ENCODE assay signal across 15 cellular contexts in genomic region chr18:12742453-12742852, GRCh38. TPM values are rescaled to one million over a fixed set of nuclear protein-coding genes. Genes with fewer than 3 reads are reported as not detected.
DNase-seq lines count a peak whose midpoint lies in the region; ATAC-seq, FAIRE-seq and TF ChIP-seq lines count a peak whose summit lies in the region.
"Had no signal": no experiment of that assay in that cellular context is flagged by ENCODE, and none has a peak within 500 bp of the region (broad histone marks: within the 10 kb centered on the region; RNA-seq: fewer than 3 reads in every experiment).

No MANE protein-coding gene starts in this region.

- H3K79me2 ChIP-seq in smooth muscle cell (ENCODE audit: low read depth) = no peaks in the 10 kb centered on the region

- no peak overlapping the region for H3K9ac ChIP-seq in smooth muscle cell (ENCODE audit: low read depth)

- DNase-seq in AG10803 (ENCODE audit: low read depth) = peak; percentile 63
- peak; percentile 59 for DNase-seq in M059J (ENCODE audit: low read depth)
- DNase-seq in bronchial epithelial cell (ENCODE audit: low read depth) = peak; percentile 96
- DNase-seq in hepatic stellate cell (ENCODE audit: low spot score) = peak; percentile 34
- DNase-seq in smooth muscle cell (lab: John Stamatoyannopoulos, UW; ENCODE audit: unreplicated experiment) = no peak
- DNase-seq: DND-41, gastrocnemius medialis, MV-4-11, naive B cell, NCI-H2029 treated with DMSO at 0.1 percent for 48 hours, T-cell had no signal

- no peak overlapping the region for H3K4me3 ChIP-seq in AG10803 (ENCODE audit: low read length)
- no peak overlapping the region for H3K4me3 ChIP-seq in bronchial epithelial cell (ENCODE audit: low read depth, low read length)
- H3K4me3 ChIP-seq in smooth muscle cell = no peak overlapping the region
- H3K4me3 ChIP-seq: gastrocnemius medialis, GM23338 had no signal

- H3K9me3 ChIP-seq in smooth muscle cell (replicated peaks; ENCODE audit: low read depth) = no peaks in the 10 kb centered on the region
- H3K9me3 ChIP-seq: gastrocnemius medialis had no signal

- H3K27me3 ChIP-seq in bronchial epithelial cell (ENCODE audit: control insufficient read depth, insufficient read depth, low read length) (no peaks in the 10 kb centered on the region), smooth muscle cell (ENCODE audit: low read depth) (no peaks in the 10 kb centered on the region)
- H3K27me3 ChIP-seq: gastrocnemius medialis had no signal

- H3K4me2 ChIP-seq in smooth muscle cell = no peak overlapping the region
- H3K4me2 ChIP-seq: GM23338 had no signal

- H3F3A ChIP-seq in smooth muscle cell (ENCODE audit: low read depth) = no peaks in the 10 kb centered on the region

- H4K20me1 ChIP-seq in smooth muscle cell (ENCODE audit: low read depth) = no peaks in the 10 kb centered on the region

- TF ChIP-seq CTCF in AG10803 (conservative IDR thresholded peaks at IDR 0.05; ENCODE audit: low read length) (no peak), bronchial epithelial cell (IDR thresholded peaks at IDR 0.05; ENCODE audit: insufficient read depth, low read length, severe bottlenecking) (no peak), smooth muscle cell (IDR thresholded peaks at IDR 0.05; ENCODE audit: borderline replicate concordance, insufficient read depth, poor library complexity, severe bottlenecking) (no peak)

- WGBS in smooth muscle cell (ENCODE audit: low lambda C conversion rate) = 80% methylated on average over 5 of the region's 5 CpGs

- H3K27ac ChIP-seq in smooth muscle cell (ENCODE audit: low read depth) = no peak overlapping the region
- H3K27ac ChIP-seq: gastrocnemius medialis had no signal

- no peaks in the 10 kb centered on the region for H3K4me1 ChIP-seq in smooth muscle cell (ENCODE audit: low read depth)
- H3K4me1 ChIP-seq: gastrocnemius medialis had no signal

- H3K36me3 ChIP-seq in bronchial epithelial cell (ENCODE audit: control insufficient read depth, insufficient read depth, low read length) (no peaks in the 10 kb centered on the region), smooth muscle cell (ENCODE audit: low read depth) (no peaks in the 10 kb centered on the region)
- H3K36me3 ChIP-seq: gastrocnemius medialis had no signal

- no peak for FAIRE-seq in bronchial epithelial cell (lab: Jason Lieb, UNC)

- ATAC-seq in HG02759 (IDR thresholded peaks at IDR 0.05; ENCODE audit: unreplicated experiment) (no peak), HG03175 (IDR thresholded peaks at IDR 0.05; ENCODE audit: unreplicated experiment) (no peak), HG03045 (IDR thresholded peaks at IDR 0.05; ENCODE audit: unreplicated experiment) (no peak)
- ATAC-seq: gastrocnemius medialis, GM23338, T-cell had no signal

- no peak overlapping the region for H2AFZ ChIP-seq in smooth muscle cell (ENCODE audit: low read depth)
- H2AFZ ChIP-seq: GM23338 had no signal

RNA-seq across cellular contexts. Expression of gene PSMG2, which starts 39.6 kb away (rescaled TPM):
- total RNA-seq in M059J (2014; rRNA removed; shearing (Covaris generic)) = 92.3 and 136 TPM in 2 replicates
- 41.9 and 44.7 TPM in 2 replicates for total RNA-seq in bronchial epithelial cell
- 80.1 and 80.4 TPM in 2 replicates for total RNA-seq in smooth muscle cell
- 67.0 and 71.3 TPM in 2 replicates for polyA plus RNA-seq in smooth muscle cell

RNA-seq across cellular contexts. Expression of gene CEP76, which starts 39.9 kb away (rescaled TPM):
- 9.9 and 22.4 TPM in 2 replicates for total RNA-seq in M059J (2014; rRNA removed; shearing (Covaris generic))
- total RNA-seq in bronchial epithelial cell = 11.3 and 11.9 TPM in 2 replicates
- total RNA-seq in smooth muscle cell = 11.7 and 21.2 TPM in 2 replicates
- polyA plus RNA-seq in smooth muscle cell = 2.8 and 3.0 TPM in 2 replicates
